ENCODE assay signal across 20 cellular contexts in the genomic region with DNA sequence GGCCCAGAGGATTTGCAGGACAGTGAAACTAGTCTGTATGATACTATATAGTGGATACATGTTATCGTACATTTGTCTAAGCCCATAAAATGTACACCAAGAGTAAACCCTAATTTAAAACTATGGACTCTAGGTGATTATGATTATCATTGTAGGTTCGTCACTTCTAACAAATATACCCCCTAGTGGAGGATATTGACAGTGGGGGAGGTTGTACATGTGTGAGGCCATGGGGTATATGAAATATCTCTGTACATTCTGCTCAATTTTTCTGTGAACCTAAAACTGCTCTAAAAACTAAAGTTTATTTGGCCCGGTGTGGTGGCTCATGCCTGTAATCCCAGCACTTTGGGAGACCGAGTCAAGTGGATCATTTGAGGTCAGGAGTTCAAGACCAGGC.
"Had no signal": no experiment of that assay in that cellular context is flagged by ENCODE, and none has a peak within 500 bp of the region (broad histone marks: within the 10 kb centered on the region; RNA-seq: fewer than 3 reads in every experiment).

No MANE protein-coding gene starts in this region.

- H3K27me3 ChIP-seq: esophagus squamous epithelium, gastroesophageal sphincter, hepatocyte, right lobe of liver, suprapubic skin, thyroid gland, upper lobe of left lung, uterus had no signal

- H3K9ac ChIP-seq: parathyroid adenoma had no signal

- H3K27ac Mint-ChIP-seq: dendritic cell treated with granulocyte-macrophage colony-stimulating factor and Interleukin-4, amounts not matched to agents 40 ng/mL and 50 ng/mL, for 4 days; nephron progenitor cell; stimulated activated effector memory CD8-positive, alpha-beta T cell treated with anti-CD3 and anti-CD28 coated beads, Interleukin-12 subunit alpha, Interleukin-12 subunit beta, amount 100 ng/mL, for 72 hours had no signal

- H3K4me1 ChIP-seq: gastroesophageal sphincter, parathyroid adenoma, psoas muscle, right lobe of liver, uterus had no signal

- H3K36me3 ChIP-seq: esophagus squamous epithelium, gastroesophageal sphincter, right lobe of liver, suprapubic skin, thyroid gland, upper lobe of left lung, uterus had no signal

- FAIRE-seq: kidney had no signal

- H3K4me3 Mint-ChIP-seq: dendritic cell treated with granulocyte-macrophage colony-stimulating factor and Interleukin-4, amounts not matched to agents 40 ng/mL and 50 ng/mL, for 4 days; naive thymus-derived CD4-positive, alpha-beta T cell; nephron progenitor cell; stimulated activated effector memory CD8-positive, alpha-beta T cell treated with anti-CD3 and anti-CD28 coated beads, Interleukin-12 subunit alpha, Interleukin-12 subunit beta, amount 100 ng/mL, for 72 hours had no signal

- DNase-seq: esophagus squamous epithelium; foreskin fibroblast; kidney; mesendoderm; naive thymus-derived CD4-positive, alpha-beta T cell; nephron progenitor cell; psoas muscle; retina; right lobe of liver; stimulated activated CD4-positive, alpha-beta T cell treated with anti-CD3 and anti-CD28 coated beads, Interleukin-4, amount 100 ng/mL, for 1 hour; stimulated activated naive CD8-positive, alpha-beta T cell treated with anti-CD3 and anti-CD28 coated beads, Interleukin-15, Interleukin-2, amounts not matched to agents 100 U/mL and 50 U/mL, for 24 hours; thyroid gland; upper lobe of left lung; uterus had no signal

- H2AFZ ChIP-seq: hepatocyte, parathyroid adenoma had no signal

- H3K27ac ChIP-seq: esophagus squamous epithelium, gastroesophageal sphincter, hepatocyte, parathyroid adenoma, psoas muscle, right lobe of liver, suprapubic skin, thyroid gland, upper lobe of left lung, uterus had no signal

- ATAC-seq: gastroesophageal sphincter; naive thymus-derived CD4-positive, alpha-beta T cell; psoas muscle; right lobe of liver; stimulated activated effector memory CD8-positive, alpha-beta T cell treated with anti-CD3 and anti-CD28 coated beads, Interleukin-12 subunit alpha, Interleukin-12 subunit beta, amount 100 ng/mL, for 72 hours; stimulated activated naive CD8-positive, alpha-beta T cell treated with anti-CD3 and anti-CD28 coated beads, Interleukin-15, Interleukin-2, amounts not matched to agents 100 U/mL and 50 U/mL, for 24 hours had no signal

- H3K4me3 ChIP-seq: esophagus squamous epithelium, gastroesophageal sphincter, hepatocyte, psoas muscle, right lobe of liver, suprapubic skin, thyroid gland, upper lobe of left lung, uterus had no signal

- H3K4me2 ChIP-seq: hepatocyte had no signal

- H3K36me3 Mint-ChIP-seq: stimulated activated effector memory CD8-positive, alpha-beta T cell treated with anti-CD3 and anti-CD28 coated beads, Interleukin-12 subunit alpha, Interleukin-12 subunit beta, amount 100 ng/mL, for 72 hours had no signal

- H3K9me3 Mint-ChIP-seq: dendritic cell treated with granulocyte-macrophage colony-stimulating factor and Interleukin-4, amounts not matched to agents 40 ng/mL and 50 ng/mL, for 4 days; naive thymus-derived CD4-positive, alpha-beta T cell; nephron progenitor cell; stimulated activated effector memory CD8-positive, alpha-beta T cell treated with anti-CD3 and anti-CD28 coated beads, Interleukin-12 subunit alpha, Interleukin-12 subunit beta, amount 100 ng/mL, for 72 hours had no signal

- H3K79me2 ChIP-seq: hepatocyte, parathyroid adenoma had no signal

- H3K9me3 ChIP-seq: esophagus squamous epithelium, gastroesophageal sphincter, psoas muscle, right lobe of liver, suprapubic skin, thyroid gland, upper lobe of left lung, uterus had no signal

- H3K27me3 Mint-ChIP-seq: naive thymus-derived CD4-positive, alpha-beta T cell had no signal
